Comparison of ENCODE assay signal across 24 cellular contexts in the genomic region with DNA sequence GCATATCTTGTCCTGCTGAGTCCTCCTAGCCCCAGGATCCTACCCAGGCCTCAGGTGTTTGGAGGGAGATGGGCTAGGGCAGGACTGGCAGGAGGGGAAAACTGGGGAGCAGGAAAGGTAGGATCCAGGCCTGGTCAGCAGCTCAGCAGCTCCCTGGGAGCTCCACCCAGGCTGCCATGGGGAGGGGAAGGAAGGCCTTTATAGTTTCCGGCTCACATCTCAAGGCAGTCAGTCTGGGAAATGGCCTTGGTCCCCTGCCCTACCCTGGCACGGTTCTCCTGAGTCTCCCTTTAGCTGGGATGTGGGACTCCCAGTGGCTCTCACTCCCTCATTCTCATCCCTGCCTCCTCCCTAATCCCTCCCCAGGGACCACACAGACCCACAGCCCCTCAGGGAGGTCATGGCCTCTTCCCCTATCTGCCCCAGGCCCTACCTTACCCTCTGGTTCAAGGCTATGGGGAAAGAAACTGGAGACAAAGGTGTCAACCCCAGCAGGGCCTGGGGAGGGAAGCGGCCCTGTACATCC. TPM values are rescaled to one million over a fixed set of nuclear protein-coding genes. Genes with fewer than 3 reads are reported as not detected.
DNase-seq lines count a peak whose midpoint lies in the region; TF ChIP-seq lines count a peak whose summit lies in the region.
"Had no signal": no experiment of that assay in that cellular context is flagged by ENCODE, and none has a peak within 500 bp of the region (broad histone marks: within the 10 kb centered on the region; RNA-seq: fewer than 3 reads in every experiment).

No MANE protein-coding gene starts in this region.

- H3K9me2 ChIP-seq in hepatocyte (replicated peaks; ENCODE audit: insufficient read depth) = no peaks in the 10 kb centered on the region

- no peaks in the 10 kb centered on the region for H3K27me3 ChIP-seq in NT2/D1 (ENCODE audit: insufficient read depth, insufficient read length)
- H3K27me3 ChIP-seq in hepatocyte = no peaks in the 10 kb centered on the region
- H3K27me3 ChIP-seq in ovary = no peaks in the 10 kb centered on the region
- H3K27me3 ChIP-seq: esophagus squamous epithelium had no signal

- no peak overlapping the region for H3K27ac Mint-ChIP-seq in activated CD4-positive, alpha-beta memory T cell treated with anti-CD3 and anti-CD28 coated beads for 36 hours
- H3K27ac Mint-ChIP-seq in HFFc6 = no peak overlapping the region
- H3K27ac Mint-ChIP-seq: CD4-positive, CD25-positive, alpha-beta regulatory T cell had no signal

- H3K4me2 ChIP-seq in hepatocyte = peak overlapping the region; percentile 76

- H3K9ac ChIP-seq in NT2/D1 (ENCODE audit: insufficient read length, low read depth) = peak overlapping the region; percentile 4

- peaks cover 12% of the 10 kb centered on the region for H3K4me1 ChIP-seq in NT2/D1 (ENCODE audit: insufficient read depth, insufficient read length)
- no peaks in the 10 kb centered on the region for H3K4me1 ChIP-seq in hepatocyte (ENCODE audit: insufficient read depth)
- H3K4me1 ChIP-seq in ovary (ENCODE audit: insufficient read depth) = no peaks in the 10 kb centered on the region
- H3K4me1 ChIP-seq: left ventricle myocardium inferior had no signal

- H3K9me3 ChIP-seq in NT2/D1 (ENCODE audit: insufficient read depth, low read length) = no peaks in the 10 kb centered on the region
- no peaks in the 10 kb centered on the region for H3K9me3 ChIP-seq in hepatocyte (ENCODE audit: low read depth)
- no peaks in the 10 kb centered on the region for H3K9me3 ChIP-seq in ovary
- H3K9me3 ChIP-seq: esophagus squamous epithelium, left ventricle myocardium inferior had no signal

- H3K9me3 Mint-ChIP-seq in activated CD4-positive, alpha-beta memory T cell treated with anti-CD3 and anti-CD28 coated beads for 36 hours = no peaks in the 10 kb centered on the region
- no peaks in the 10 kb centered on the region for H3K9me3 Mint-ChIP-seq in HFFc6
- H3K9me3 Mint-ChIP-seq: CD4-positive, CD25-positive, alpha-beta regulatory T cell; central memory CD8-positive, alpha-beta T cell; stimulated activated naive CD8-positive, alpha-beta T cell treated with anti-CD3 and anti-CD28 coated beads, Interleukin-15, amount 100 ng/mL, for 72 hours had no signal

- no peak overlapping the region for H3K4me3 ChIP-seq in NT2/D1 (ENCODE audit: insufficient read length, low read depth)
- H3K4me3 ChIP-seq in hepatocyte = no peak overlapping the region
- no peak overlapping the region for H3K4me3 ChIP-seq in ovary
- H3K4me3 ChIP-seq: esophagus squamous epithelium, left ventricle myocardium inferior had no signal

- no peak for TF ChIP-seq POLR2A in ovary (IDR thresholded peaks at IDR 0.05)

- H3K27ac ChIP-seq in 22Rv1 (peak overlapping the region; percentile 78), hepatocyte (peak overlapping the region; percentile 86), ovary (peak overlapping the region in 1 of 2 donors; percentile 31)
- H3K27ac ChIP-seq: left ventricle myocardium inferior had no signal

- CTCF ChIA-PET in activated CD4-positive, alpha-beta memory T cell treated with anti-CD3 and anti-CD28 coated beads for 36 hours (lab: Charles Lee) = no interaction called here

- WGBS in hepatocyte (ENCODE audit: low lambda C conversion rate, missing lambda C conversion rate) = 68% methylated on average over 3 of the region's 3 CpGs
- 26 to 42% (median 32%) methylated on average over 3 of the region's 3 CpGs for WGBS in ovary, 3 donors

- DNase-seq in NT2/D1 (ENCODE audit: low read depth, low spot score) (no peak), hepatocyte (ENCODE audit: low spot score) (peak; percentile 48), ovary (peak in 3 of 5 donors; percentile 46 to 69 (median 66)), mesenteric fat pad (ENCODE audit: low spot score) (no peak), HFFc6 (no peak)
- DNase-seq in activated CD8-positive, alpha-beta memory T cell treated with anti-CD3 and anti-CD28 coated beads, Interleukin-2, amount 50 U/mL, for 48 hours = no peak
- DNase-seq in activated CD4-positive, alpha-beta memory T cell treated with anti-CD3 and anti-CD28 coated beads for 36 hours = no peak
- DNase-seq: activated CD4-positive, alpha-beta T cell treated with anti-CD3 and anti-CD28 coated beads, Interleukin-2, amount 50 U/mL, for 48 hours; activated naive CD4-positive, alpha-beta T cell; activated T-cell treated with anti-CD3 and anti-CD28 coated beads, Interleukin-2, amount 50 U/mL, for 1 hour; anterior cingulate cortex; CD4-positive, CD25-positive, alpha-beta regulatory T cell; effector CD8-positive, alpha-beta T cell; esophagus squamous epithelium; left ventricle myocardium inferior; NCI-H1417; NCI-H2107; NCI-H524; stimulated activated CD4-positive, alpha-beta T cell treated with anti-CD3 and anti-CD28 coated beads, Interleukin-2, amount 100 ng/mL, for 48 hours; stimulated activated naive CD8-positive, alpha-beta T cell treated with anti-CD3 and anti-CD28 coated beads, Interleukin-15, amount 100 ng/mL, for 72 hours; T-helper 2 cell had no signal

- peaks cover 17% of the 10 kb centered on the region for H3K36me3 Mint-ChIP-seq in activated CD4-positive, alpha-beta memory T cell treated with anti-CD3 and anti-CD28 coated beads for 36 hours
- peaks cover 20% of the 10 kb centered on the region for H3K36me3 Mint-ChIP-seq in HFFc6 (ENCODE audit: low read depth)

- intact Hi-C loops in ovary (cut with DNase I) = no loop called here
- intact Hi-C loops in activated CD4-positive, alpha-beta memory T cell treated with anti-CD3 and anti-CD28 coated beads for 36 hours (cut with micrococcal nuclease) = no loop called here

- no peaks in the 10 kb centered on the region for H4K20me1 ChIP-seq in hepatocyte (ENCODE audit: insufficient read depth, poor library complexity, severe bottlenecking)

- TF ChIP-seq CTCF in 22Rv1 (IDR thresholded peaks at IDR 0.05) = no peak
- TF ChIP-seq CTCF in hepatocyte (IDR thresholded peaks at IDR 0.05; ENCODE audit: poor library complexity) = no peak
- TF ChIP-seq CTCF in ovary (IDR thresholded peaks at IDR 0.05) = no peak
- no peak for TF ChIP-seq CTCF in HFFc6 (IDR thresholded peaks at IDR 0.05)

- no peak overlapping the region for H2AFZ ChIP-seq in hepatocyte

- no peak for TF ChIP-seq EP300 in ovary (IDR thresholded peaks at IDR 0.05)

- H3K4me1 Mint-ChIP-seq in activated CD4-positive, alpha-beta memory T cell treated with anti-CD3 and anti-CD28 coated beads for 36 hours (ENCODE audit: low read depth) = no peaks in the 10 kb centered on the region
- peaks cover 10% of the 10 kb centered on the region for H3K4me1 Mint-ChIP-seq in HFFc6 (ENCODE audit: low read depth)
- H3K4me1 Mint-ChIP-seq: central memory CD8-positive, alpha-beta T cell had no signal

- H3K79me2 ChIP-seq in hepatocyte = peaks cover 23% of the 10 kb centered on the region

- POLR2A ChIA-PET in activated CD4-positive, alpha-beta memory T cell treated with anti-CD3 and anti-CD28 coated beads for 36 hours (lab: Charles Lee) = no interaction called here

- H3K36me3 ChIP-seq in NT2/D1 (ENCODE audit: insufficient read depth, insufficient read length, low read length) = peaks cover 24% of the 10 kb centered on the region
- no peaks in the 10 kb centered on the region for H3K36me3 ChIP-seq in hepatocyte (replicated peaks; ENCODE audit: insufficient read depth, low read depth)
- H3K36me3 ChIP-seq in ovary = no peaks in the 10 kb centered on the region

- no peak overlapping the region for H3K4me3 Mint-ChIP-seq in activated CD4-positive, alpha-beta memory T cell treated with anti-CD3 and anti-CD28 coated beads for 36 hours
- no peak overlapping the region for H3K4me3 Mint-ChIP-seq in HFFc6
- H3K4me3 Mint-ChIP-seq: CD4-positive, CD25-positive, alpha-beta regulatory T cell; central memory CD8-positive, alpha-beta T cell; stimulated activated naive CD8-positive, alpha-beta T cell treated with anti-CD3 and anti-CD28 coated beads, Interleukin-15, amount 100 ng/mL, for 72 hours had no signal

- H3K27me3 Mint-ChIP-seq in activated CD4-positive, alpha-beta memory T cell treated with anti-CD3 and anti-CD28 coated beads for 36 hours = no peaks in the 10 kb centered on the region
- H3K27me3 Mint-ChIP-seq in HFFc6 (ENCODE audit: insufficient read depth) = peaks cover 4% of the 10 kb centered on the region
- H3K27me3 Mint-ChIP-seq: CD4-positive, CD25-positive, alpha-beta regulatory T cell; central memory CD8-positive, alpha-beta T cell had no signal

RNA-seq across cellular contexts. Expression of a gene that starts 1.6 kb away (rescaled TPM):
- total RNA-seq in hepatocyte (76.2 and 92.0 TPM in 2 replicates), ovary (10 to 100 TPM in 1 of 7 donors, 1 to 10 TPM in 6; 1.4 to 54.8 (median 6.4) TPM), mesenteric fat pad (0.51 TPM)
- polyA plus RNA-seq in hepatocyte (73.5 and 90.8 TPM in 2 replicates), ovary (1 to 10 TPM; 1.8 to 2.5 TPM)
- under 1 TPM in 1 of 2 experiments, not detected in 1; 0.17 TPM for total RNA-seq in activated CD4-positive, alpha-beta memory T cell treated with anti-CD3 and anti-CD28 coated beads for 36 hours
- total RNA-seq in HFFc6 (2021; fragmentation: NEBNext Ultra II Directional; extraction: Animal tissue kit (Norgen Biotek cat#: 25700)) = under 1 TPM in 1 of 6 experiments, not detected in 5; 0.10 TPM
- total RNA-seq: osteocyte had no signal
- polyA plus RNA-seq: CD4-positive, CD25-positive, alpha-beta regulatory T cell had no signal

RNA-seq across cellular contexts. Expression of a gene that starts 14.6 kb away (rescaled TPM):
- total RNA-seq in hepatocyte (402 and 407 TPM in 2 replicates), ovary (10 to 100 TPM; 23.7 to 35.7 (median 28.2) TPM), mesenteric fat pad (40.7 TPM)
- polyA plus RNA-seq in hepatocyte (331 and 388 TPM in 2 replicates), ovary (10 to 100 TPM; 26.3 to 61.1 TPM)
- 10 to 100 TPM; 13.0 to 13.4 TPM for total RNA-seq in activated CD4-positive, alpha-beta memory T cell treated with anti-CD3 and anti-CD28 coated beads for 36 hours
- 10 to 100 TPM; 35.8 to 48.6 (median 40.9) TPM for total RNA-seq in HFFc6 (2021; fragmentation: NEBNext Ultra II Directional; extraction: Animal tissue kit (Norgen Biotek cat#: 25700))

RNA-seq across cellular contexts. Expression of a gene that starts 20.3 kb away (rescaled TPM):
- total RNA-seq in hepatocyte = 34.1 and 41.9 TPM in 2 replicates
- polyA plus RNA-seq in hepatocyte = 40.0 and 44.6 TPM in 2 replicates
- 10 to 100 TPM; 23.1 to 71.7 (median 57.7) TPM for total RNA-seq in ovary
- 10 to 100 TPM; 19.7 to 48.4 TPM for polyA plus RNA-seq in ovary
- total RNA-seq in mesenteric fat pad = 28.4 TPM
- 10 to 100 TPM; 45.5 to 46.0 TPM for total RNA-seq in activated CD4-positive, alpha-beta memory T cell treated with anti-CD3 and anti-CD28 coated beads for 36 hours
- total RNA-seq in HFFc6 (2021; fragmentation: NEBNext Ultra II Directional; extraction: Animal tissue kit (Norgen Biotek cat#: 25700)) = 10 to 100 TPM; 43.4 to 47.4 (median 45.9) TPM

RNA-seq across cellular contexts. Expression of a gene that starts 24.7 kb away (rescaled TPM):
- total RNA-seq in hepatocyte (4.4 and 4.9 TPM in 2 replicates), ovary (10 to 100 TPM in 5 of 7 donors, 1 to 10 TPM in 2; 1.9 to 24.8 (median 10.8) TPM), mesenteric fat pad (2.9 TPM)
- polyA plus RNA-seq in hepatocyte (0.07 TPM in 1 of 2 replicates, not detected in the other), ovary (10 to 100 TPM in 1 of 2 donors, 1 to 10 TPM in 1; 2.4 to 10.3 TPM)
- total RNA-seq in activated CD4-positive, alpha-beta memory T cell treated with anti-CD3 and anti-CD28 coated beads for 36 hours = 1 to 10 TPM; 1.8 to 2.0 TPM
- 1 to 10 TPM; 7.3 to 9.0 (median 8.3) TPM for total RNA-seq in HFFc6 (2021; fragmentation: NEBNext Ultra II Directional; extraction: Animal tissue kit (Norgen Biotek cat#: 25700))
- polyA plus RNA-seq: CD4-positive, CD25-positive, alpha-beta regulatory T cell had no signal

RNA-seq across cellular contexts. Expression of a gene that starts 49.6 kb away (rescaled TPM):
- 172 and 177 TPM in 2 replicates for total RNA-seq in hepatocyte
- 82.1 and 111 TPM in 2 replicates for polyA plus RNA-seq in hepatocyte
- total RNA-seq in ovary = 100 to 1,000 TPM; 119 to 506 (median 196) TPM
- polyA plus RNA-seq in ovary = 10 to 100 TPM; 41.9 to 66.0 TPM
- 111 TPM for total RNA-seq in mesenteric fat pad
- total RNA-seq in activated CD4-positive, alpha-beta memory T cell treated with anti-CD3 and anti-CD28 coated beads for 36 hours = 10 to 100 TPM; 59.5 to 62.3 TPM
- 100 to 1,000 TPM in 2 of 6 experiments, 10 to 100 TPM in 4; 95.5 to 116 (median 98.9) TPM for total RNA-seq in HFFc6 (2021; fragmentation: NEBNext Ultra II Directional; extraction: Animal tissue kit (Norgen Biotek cat#: 25700))

Comparison
In these comparisons a context has a peak if more than half of its experiments do, and no peak if none do; other contexts are left out.
1. DNase-seq: peak in hepatocyte (single experiment) and ovary (3 of 5); none in NT2/D1 (single experiment), activated CD8-positive, alpha-beta memory T cell treated with anti-CD3 and anti-CD28 coated beads, Interleukin-2, amount 50 U/mL, for 48 hours (single experiment), mesenteric fat pad (single experiment), activated CD4-positive, alpha-beta memory T cell treated with anti-CD3 and anti-CD28 coated beads for 36 hours (single experiment) and HFFc6 (single experiment).